ENCODE assay signal across 8 cellular contexts in the genomic region with DNA sequence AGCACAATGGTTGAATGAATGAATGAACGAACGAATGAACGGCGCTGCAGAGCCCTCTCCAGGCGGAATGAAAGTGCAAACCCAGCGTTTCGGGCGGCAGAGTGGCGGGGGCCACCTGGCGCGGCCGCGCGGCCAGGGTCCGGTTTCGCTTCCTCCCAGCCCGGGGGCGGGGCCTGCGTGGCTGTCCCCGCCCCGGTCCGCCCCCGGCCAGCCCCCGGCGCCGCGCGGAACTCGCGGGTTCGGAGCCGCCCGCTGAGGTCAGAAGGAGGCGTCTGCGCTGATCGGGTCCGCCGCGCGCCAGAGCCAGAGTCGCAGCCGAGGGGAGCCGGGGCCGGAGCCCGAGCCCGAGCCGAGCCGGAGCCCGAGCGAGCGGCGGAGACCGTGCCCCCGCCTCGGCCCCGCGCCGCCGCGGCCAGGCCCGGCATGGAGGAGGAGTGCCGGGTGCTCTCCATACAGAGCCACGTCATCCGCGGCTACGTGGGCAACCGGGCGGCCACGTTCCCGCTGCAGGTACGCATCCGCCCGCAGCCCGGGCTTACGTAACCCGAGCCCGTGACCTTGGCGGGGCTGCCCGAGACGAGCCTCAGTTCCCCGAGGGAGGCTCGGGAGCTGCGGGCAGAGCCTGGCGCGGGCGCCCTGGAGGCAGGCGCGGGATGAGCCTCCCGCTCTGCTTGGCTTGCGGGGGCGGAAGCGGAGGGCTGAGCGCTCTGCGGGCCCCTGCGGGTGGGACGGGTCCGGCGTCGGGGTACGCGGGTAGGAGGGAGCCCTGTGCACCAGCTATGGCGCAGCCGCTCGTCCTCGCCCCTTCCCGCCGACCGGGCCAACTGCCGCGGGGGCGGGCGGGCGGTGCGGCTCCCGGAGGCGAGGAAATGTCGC.
DNase-seq lines count a peak whose midpoint lies in the region; ATAC-seq and TF ChIP-seq lines count a peak whose summit lies in the region.

A gene (plus strand): TSS at position 258 of the 876 bp plus-strand sequence. CDS start 166 bp downstream, at position 424.

- ATAC-seq in GM19455 (IDR thresholded peaks at IDR 0.05; ENCODE audit: unreplicated experiment) = peak; percentile 62

- peak within 1 kb of the TSS; percentile 74 for H3K9ac ChIP-seq in muscle layer of colon (ENCODE audit: low read length)

- H3K4me3 Mint-ChIP-seq in activated T-cell treated with anti-CD3 and anti-CD28 coated beads, Interleukin-2, amount 50 U/mL, for 24 hours = peak within 1 kb of the TSS; percentile 84

- peak within 1 kb of the TSS; percentile 76 to 93 for H3K4me3 ChIP-seq in muscle layer of colon (ENCODE audit: low read depth in 1 of 2, low read length in 2 of 2)

- peak; percentile 76 for TF ChIP-seq POLR2A in erythroblast (IDR thresholded peaks at IDR 0.05; ENCODE audit: low read length)

- no peaks in the 10 kb centered on the region for H3K9me3 ChIP-seq in muscle layer of colon (ENCODE audit: low read length)

- H3K27ac ChIP-seq in muscle layer of colon (ENCODE audit: low read depth, low read length) = peak within 1 kb of the TSS; percentile 63

- peaks cover 4% of the 10 kb centered on the region for H3K27me3 Mint-ChIP-seq in activated T-cell treated with anti-CD3 and anti-CD28 coated beads, Interleukin-2, amount 50 U/mL, for 24 hours

- H3K27me3 ChIP-seq in muscle layer of colon (ENCODE audit: control insufficient read depth in 1 of 2, insufficient read depth in 2 of 2, low read length in 2 of 2) = no peaks in the 10 kb centered on the region

- no peaks in the 10 kb centered on the region for H3K9me3 Mint-ChIP-seq in activated T-cell treated with anti-CD3 and anti-CD28 coated beads, Interleukin-2, amount 50 U/mL, for 24 hours

- H3K4me1 ChIP-seq in muscle layer of colon (ENCODE audit: insufficient read depth, low read length) = peaks cover 22% of the 10 kb centered on the region

- no peaks in the 10 kb centered on the region for H3K36me3 ChIP-seq in muscle layer of colon (ENCODE audit: insufficient read depth, low read length)

- H3K27ac Mint-ChIP-seq in activated T-cell treated with anti-CD3 and anti-CD28 coated beads, Interleukin-2, amount 50 U/mL, for 24 hours = peak within 1 kb of the TSS; percentile 82

- peak; percentile 96 for DNase-seq in COLO668 (lab: John Stamatoyannopoulos, UW; ENCODE audit: unreplicated experiment)
- peak; percentile 82 for DNase-seq in HK-2 (ENCODE audit: unreplicated experiment)
- peak; percentile 97 for DNase-seq in OCI-M1 (lab: John Stamatoyannopoulos, UW)
- peak; percentile 87 for DNase-seq in activated T-cell treated with anti-CD3 and anti-CD28 coated beads, Interleukin-2, amount 50 U/mL, for 24 hours
- peak; percentile 89 to 93 for DNase-seq in erythroblast (lab: John Stamatoyannopoulos, UW)
- peak; percentile 47 to 49 for DNase-seq in stimulated activated CD8-positive, alpha-beta memory T cell treated with anti-CD3 and anti-CD28 coated beads, Interleukin-7, amount 100 ng/mL, for 1 hour (ENCODE audit: low read depth in 2 of 2)

- H3K36me3 Mint-ChIP-seq in activated T-cell treated with anti-CD3 and anti-CD28 coated beads, Interleukin-2, amount 50 U/mL, for 24 hours (ENCODE audit: low read depth) = peaks cover 38% of the 10 kb centered on the region

- H3K4me1 Mint-ChIP-seq in activated T-cell treated with anti-CD3 and anti-CD28 coated beads, Interleukin-2, amount 50 U/mL, for 24 hours (ENCODE audit: low read depth) = peaks cover 36% of the 10 kb centered on the region

Comparison
In these comparisons a context has a peak if more than half of its experiments do, and no peak if none do; other contexts are left out.
1. Peak in every context shown above with its lines: DNase-seq, ATAC-seq, H3K4me3 ChIP-seq and H3K27ac ChIP-seq.